ENCODE assay signal across 9 cellular contexts in genomic region chr10:7480742-7481381, GRCh38.
DNase-seq lines count a peak whose midpoint lies in the region; ATAC-seq and TF ChIP-seq lines count a peak whose summit lies in the region.
"Had no signal": no experiment of that assay in that cellular context is flagged by ENCODE, and none has a peak within 500 bp of the region (broad histone marks: within the 10 kb centered on the region; RNA-seq: fewer than 3 reads in every experiment).

No MANE protein-coding gene starts in this region.

- H3K9me3 ChIP-seq in WERI-Rb-1 (ENCODE audit: severe bottlenecking) = no peaks in the 10 kb centered on the region

- H3K36me3 Mint-ChIP-seq in natural killer cell treated with Interleukin-12 subunit alpha and Interleukin-12 subunit beta and Interleukin-15 and Interleukin-18, amount 100 ng/mL, for 72 hours = peaks cover 6% of the 10 kb centered on the region

- no peaks in the 10 kb centered on the region for H3K27me3 Mint-ChIP-seq in natural killer cell treated with Interleukin-12 subunit alpha and Interleukin-12 subunit beta and Interleukin-15 and Interleukin-18, amount 100 ng/mL, for 72 hours

- H3K4me3 ChIP-seq in WERI-Rb-1 (ENCODE audit: low read depth, low read length) = no peak overlapping the region

- peak overlapping the region; percentile 30 to 100 for H3K27ac Mint-ChIP-seq in natural killer cell treated with Interleukin-12 subunit alpha and Interleukin-12 subunit beta and Interleukin-15 and Interleukin-18, amount 100 ng/mL, for 72 hours

- peaks cover 55 to 74% of the 10 kb centered on the region in 2 donors for H3K4me1 Mint-ChIP-seq in natural killer cell treated with Interleukin-12 subunit alpha and Interleukin-12 subunit beta and Interleukin-15 and Interleukin-18, amount 100 ng/mL, for 72 hours (ENCODE audit: low read depth in 2 of 2)

- no peaks in the 10 kb centered on the region for H3K27me3 ChIP-seq in WERI-Rb-1 (ENCODE audit: insufficient read depth, low read depth, severe bottlenecking)

- H3K36me3 ChIP-seq in WERI-Rb-1 = no peaks in the 10 kb centered on the region

- ATAC-seq in GM18519 (IDR thresholded peaks at IDR 0.05; ENCODE audit: low FRiP score, unreplicated experiment) (peak; percentile 34), GM21717 (IDR thresholded peaks at IDR 0.05; ENCODE audit: unreplicated experiment) (peak; percentile 29)
- ATAC-seq in natural killer cell treated with Interleukin-12 subunit alpha and Interleukin-12 subunit beta and Interleukin-15 and Interleukin-18, amount 100 ng/mL, for 72 hours = no peak

- peak overlapping the region; percentile 46 for H3K4me3 Mint-ChIP-seq in natural killer cell treated with Interleukin-12 subunit alpha and Interleukin-12 subunit beta and Interleukin-15 and Interleukin-18, amount 100 ng/mL, for 72 hours

- no peak overlapping the region for H3K27ac ChIP-seq in WERI-Rb-1

- DNase-seq in NOMO-1 treated with DMSO at 0.1 percent for 48 hours (lab: John Stamatoyannopoulos, UW; ENCODE audit: unreplicated experiment) (peak; percentile 89), COR-L47 (lab: John Stamatoyannopoulos, UW) (no peak), WERI-Rb-1 (no peak)
- DNase-seq in natural killer cell treated with Interleukin-12 subunit alpha and Interleukin-12 subunit beta and Interleukin-15 and Interleukin-18, amount 100 ng/mL, for 72 hours (ENCODE audit: low spot score) = no peak
- no peak for DNase-seq in stimulated activated CD4-positive, alpha-beta T cell treated with anti-CD3 and anti-CD28 coated beads, Interleukin-2, amount 100 ng/mL, for 24 hours
- no peak for DNase-seq in activated naive CD4-positive, alpha-beta T cell (lab: John Stamatoyannopoulos, UW)
- DNase-seq: cortex of kidney had no signal

- H3K9me3 Mint-ChIP-seq in natural killer cell treated with Interleukin-12 subunit alpha and Interleukin-12 subunit beta and Interleukin-15 and Interleukin-18, amount 100 ng/mL, for 72 hours = peaks cover 4% of the 10 kb centered on the region

- no peak for TF ChIP-seq CTCF in WERI-Rb-1 (IDR thresholded peaks at IDR 0.05; ENCODE audit: low read depth, low read length)

Comparison
In these comparisons a context has a peak if more than half of its experiments do, and no peak if none do; other contexts are left out.
1. ATAC-seq: peak in GM18519 (single experiment) and GM21717 (single experiment); none in natural killer cell treated with Interleukin-12 subunit alpha and Interleukin-12 subunit beta and Interleukin-15 and Interleukin-18, amount 100 ng/mL, for 72 hours (0 of 2).